Comparison of ENCODE assay signal across 40 cellular contexts in genomic region chr1:223419115-223419514, GRCh38. TPM values are rescaled to one million over a fixed set of nuclear protein-coding genes. Genes with fewer than 3 reads are reported as not detected.
"Had no signal": no experiment of that assay in that cellular context is flagged by ENCODE, and none has a peak within 500 bp of the region (broad histone marks: within the 10 kb centered on the region; RNA-seq: fewer than 3 reads in every experiment).

No MANE protein-coding gene starts in this region.

- ATAC-seq: activated CD8-positive, alpha-beta T cell treated with anti-CD3 and anti-CD28 coated beads for 36 hours; activated naive CD4-positive, alpha-beta T cell treated with anti-CD3 and anti-CD28 coated beads, Interleukin-2, amount 50 U/mL, for 72 hours; activated T-cell treated with anti-CD3 and anti-CD28 coated beads, Interleukin-2, amount 50 U/mL, for 4 hours; activated T-cell treated with anti-CD3 and anti-CD28 coated beads, Interleukin-2, amount 50 U/mL, for 72 hours; activated T-helper 17 cell treated with anti-CD3 and anti-CD28 coated beads, Interleukin-2, amount 50 U/mL, for 72 hours; body of pancreas had no signal

- H3K4me1 ChIP-seq: adrenal gland, breast epithelium had no signal

- H3K9me3 ChIP-seq: adrenal gland, body of pancreas, breast epithelium had no signal

- H3K9me3 Mint-ChIP-seq: activated B cell treated with CpG ODN at 0.5 μM for 24 hours; activated CD4-positive, alpha-beta memory T cell treated with anti-CD3 and anti-CD28 coated beads for 36 hours; activated CD4-positive, alpha-beta T cell treated with anti-CD3 and anti-CD28 coated beads, Interleukin-2, amount 10 ng/mL, durations not matched to agents 24 days and 14 days; activated CD8-positive, alpha-beta T cell treated with anti-CD3 and anti-CD28 coated beads for 36 hours; activated naive CD4-positive, alpha-beta T cell treated with anti-CD3 and anti-CD28 coated beads for 36 hours; activated naive CD4-positive, alpha-beta T cell treated with anti-CD3 and anti-CD28 coated beads, Interleukin-2, amount 50 U/mL, for 72 hours; activated naive CD8-positive, alpha-beta T cell treated with anti-CD3 and anti-CD28 coated beads for 36 hours; activated T-cell treated with anti-CD3 and anti-CD28 coated beads, Interleukin-2, amount 50 U/mL, for 4 hours; activated T-cell treated with anti-CD3 and anti-CD28 coated beads, Interleukin-2, amount 50 U/mL, for 72 hours; activated T-helper 1 cell treated with anti-CD3 and anti-CD28 coated beads, Interleukin-12 subunit alpha, Interleukin-12 subunit beta, Interleukin-2, Interleukin-4 antibody, amounts not matched to agents 30 ng/mL and 10 ng/mL and 1 ng/mL, durations not matched to agents 14 hours and 24 hours and 36 hours; activated T-helper 17 cell treated with anti-CD3 and anti-CD28 coated beads, Interleukin-2, amount 50 U/mL, for 72 hours; central memory CD8-positive, alpha-beta T cell; T-helper 1 cell treated with Interleukin-12 subunit alpha and Interleukin-12 subunit beta and Interleukin-4 antibody, amounts not matched to agents 30 μg/mL and 1 μg/mL, for 36 hours; T-helper 2 cell treated with Interferon-gamma antibody and Interleukin-4, amounts not matched to agents 5 μg/mL and 100 μg/mL, for 36 hours had no signal

- H3K27me3 Mint-ChIP-seq: activated B cell treated with CpG ODN at 0.5 μM for 24 hours; activated CD4-positive, alpha-beta memory T cell treated with anti-CD3 and anti-CD28 coated beads for 36 hours; activated CD8-positive, alpha-beta T cell treated with anti-CD3 and anti-CD28 coated beads for 36 hours; activated naive CD8-positive, alpha-beta T cell treated with anti-CD3 and anti-CD28 coated beads for 36 hours; activated T-helper 17 cell treated with anti-CD3 and anti-CD28 coated beads, Interleukin-2, amount 50 U/mL, for 72 hours had no signal

- H3K4me3 ChIP-seq: adrenal gland, body of pancreas, breast epithelium had no signal

- H3K27ac ChIP-seq: adrenal gland, body of pancreas, brain microvascular endothelial cell, breast epithelium, WERI-Rb-1 had no signal

- H3K4me1 Mint-ChIP-seq: activated B cell treated with CpG ODN at 0.5 μM for 24 hours; activated CD4-positive, alpha-beta T cell treated with anti-CD3 and anti-CD28 coated beads, Interleukin-2, amount 10 ng/mL, durations not matched to agents 24 days and 14 days; activated naive CD8-positive, alpha-beta T cell treated with anti-CD3 and anti-CD28 coated beads for 36 hours; activated T-helper 17 cell treated with anti-CD3 and anti-CD28 coated beads, Interleukin-2, amount 50 U/mL, for 72 hours; central memory CD8-positive, alpha-beta T cell had no signal

- H3K36me3 Mint-ChIP-seq: activated CD4-positive, alpha-beta memory T cell treated with anti-CD3 and anti-CD28 coated beads for 36 hours; activated naive CD4-positive, alpha-beta T cell treated with anti-CD3 and anti-CD28 coated beads, Interleukin-2, amount 50 U/mL, for 72 hours; activated naive CD8-positive, alpha-beta T cell treated with anti-CD3 and anti-CD28 coated beads for 36 hours had no signal

- H3K4me3 Mint-ChIP-seq: activated B cell treated with CpG ODN at 0.5 μM for 24 hours; activated CD4-positive, alpha-beta memory T cell treated with anti-CD3 and anti-CD28 coated beads for 36 hours; activated CD4-positive, alpha-beta T cell treated with anti-CD3 and anti-CD28 coated beads, Interleukin-2, amount 10 ng/mL, durations not matched to agents 24 days and 14 days; activated CD8-positive, alpha-beta T cell treated with anti-CD3 and anti-CD28 coated beads for 36 hours; activated naive CD4-positive, alpha-beta T cell treated with anti-CD3 and anti-CD28 coated beads for 36 hours; activated naive CD8-positive, alpha-beta T cell treated with anti-CD3 and anti-CD28 coated beads for 36 hours; activated T-cell treated with anti-CD3 and anti-CD28 coated beads, Interleukin-2, amount 50 U/mL, for 4 hours; activated T-cell treated with anti-CD3 and anti-CD28 coated beads, Interleukin-2, amount 50 U/mL, for 72 hours; activated T-helper 1 cell treated with anti-CD3 and anti-CD28 coated beads, Interleukin-12 subunit alpha, Interleukin-12 subunit beta, Interleukin-2, Interleukin-4 antibody, amounts not matched to agents 30 ng/mL and 10 ng/mL and 1 ng/mL, durations not matched to agents 14 hours and 24 hours and 36 hours; activated T-helper 17 cell treated with anti-CD3 and anti-CD28 coated beads, Interleukin-2, amount 50 U/mL, for 72 hours; central memory CD8-positive, alpha-beta T cell; T-helper 1 cell treated with Interleukin-12 subunit alpha and Interleukin-12 subunit beta and Interleukin-4 antibody, amounts not matched to agents 30 μg/mL and 1 μg/mL, for 36 hours; T-helper 2 cell treated with Interferon-gamma antibody and Interleukin-4, amounts not matched to agents 5 μg/mL and 100 μg/mL, for 36 hours had no signal

- H3K27me3 ChIP-seq: adrenal gland, body of pancreas, brain microvascular endothelial cell, breast epithelium had no signal

- H3K36me3 ChIP-seq: adrenal gland, brain microvascular endothelial cell, breast epithelium, WERI-Rb-1 had no signal

- DNase-seq: activated B cell treated with CpG ODN at 0.5 μM for 24 hours; activated CD4-positive, alpha-beta memory T cell treated with anti-CD3 and anti-CD28 coated beads for 36 hours; activated CD4-positive, alpha-beta T cell treated with anti-CD3 and anti-CD28 coated beads for 4 hours; activated CD4-positive, alpha-beta T cell treated with anti-CD3 and anti-CD28 coated beads, Interleukin-2, amount 10 ng/mL, durations not matched to agents 24 days and 14 days; activated CD4-positive, alpha-beta T cell treated with anti-CD3 and anti-CD28 coated beads, Interleukin-2, amount 50 U/mL, for 1 hour; activated CD4-positive, alpha-beta T cell treated with anti-CD3 and anti-CD28 coated beads, Interleukin-2, amount 50 U/mL, for 4 hours; activated CD4-positive, CD25-positive, alpha-beta regulatory T cell treated with anti-CD3 and anti-CD28 coated beads, Interleukin-2, amount 50 U/mL, for 72 hours; activated CD8-positive, alpha-beta memory T cell treated with anti-CD3 and anti-CD28 coated beads, Interleukin-2, amount 50 U/mL, for 4 hours; activated CD8-positive, alpha-beta T cell treated with anti-CD3 and anti-CD28 coated beads for 36 hours; activated effector memory CD4-positive, alpha-beta T cell treated with anti-CD3 and anti-CD28 coated beads, Interleukin-2, amount 50 U/mL, for 16 hours; activated gamma-delta T cell treated with Interleukin-2 at 50 U/mL for 16 hours; activated naive CD4-positive, alpha-beta T cell; activated naive CD4-positive, alpha-beta T cell treated with anti-CD3 and anti-CD28 coated beads for 36 hours; activated naive CD4-positive, alpha-beta T cell treated with anti-CD3 and anti-CD28 coated beads, Interleukin-2, amount 50 U/mL, for 16 hours; activated naive CD8-positive, alpha-beta T cell treated with anti-CD3 and anti-CD28 coated beads for 36 hours; activated T-cell treated with anti-CD3 and anti-CD28 coated beads for 4 hours; activated T-cell treated with anti-CD3 and anti-CD28 coated beads, Interleukin-2, amount 50 U/mL, for 1 hour; activated T-cell treated with anti-CD3 and anti-CD28 coated beads, Interleukin-2, amount 50 U/mL, for 4 hours; activated T-cell treated with anti-CD3 and anti-CD28 coated beads, Interleukin-2, amount 50 U/mL, for 72 hours; adrenal gland; amniotic stem cell; aorta; body of pancreas; brain microvascular endothelial cell; caudate nucleus; cerebellar nuclear complex; T-helper 1 cell; T-helper 2 cell; T-helper 9 cell; WERI-Rb-1 had no signal

- H3K27ac Mint-ChIP-seq: activated B cell treated with CpG ODN at 0.5 μM for 24 hours; activated CD4-positive, alpha-beta memory T cell treated with anti-CD3 and anti-CD28 coated beads for 36 hours; activated CD4-positive, alpha-beta T cell treated with anti-CD3 and anti-CD28 coated beads, Interleukin-2, amount 10 ng/mL, durations not matched to agents 24 days and 14 days; activated CD8-positive, alpha-beta T cell treated with anti-CD3 and anti-CD28 coated beads for 36 hours; activated naive CD4-positive, alpha-beta T cell treated with anti-CD3 and anti-CD28 coated beads for 36 hours; activated naive CD4-positive, alpha-beta T cell treated with anti-CD3 and anti-CD28 coated beads, Interleukin-2, amount 50 U/mL, for 72 hours; activated naive CD8-positive, alpha-beta T cell treated with anti-CD3 and anti-CD28 coated beads for 36 hours; activated T-cell treated with anti-CD3 and anti-CD28 coated beads, Interleukin-2, amount 50 U/mL, for 72 hours; activated T-helper 1 cell treated with anti-CD3 and anti-CD28 coated beads, Interleukin-12 subunit alpha, Interleukin-12 subunit beta, Interleukin-2, Interleukin-4 antibody, amounts not matched to agents 30 ng/mL and 10 ng/mL and 1 ng/mL, durations not matched to agents 14 hours and 24 hours and 36 hours; activated T-helper 17 cell treated with anti-CD3 and anti-CD28 coated beads, Interleukin-2, amount 50 U/mL, for 72 hours; T-helper 1 cell treated with Interleukin-12 subunit alpha and Interleukin-12 subunit beta and Interleukin-4 antibody, amounts not matched to agents 30 μg/mL and 1 μg/mL, for 36 hours; T-helper 2 cell treated with Interferon-gamma antibody and Interleukin-4, amounts not matched to agents 5 μg/mL and 100 μg/mL, for 36 hours had no signal

RNA-seq across cellular contexts. Expression of gene CCDC185, which starts 25.9 kb away (rescaled TPM):
- total RNA-seq: activated B cell treated with CpG ODN at 0.5 μM for 24 hours; activated CD4-positive, alpha-beta memory T cell treated with anti-CD3 and anti-CD28 coated beads for 36 hours; activated CD4-positive, alpha-beta T cell treated with anti-CD3 and anti-CD28 coated beads, Interleukin-2, amount 10 ng/mL, durations not matched to agents 24 days and 14 days; activated CD8-positive, alpha-beta memory T cell treated with anti-CD3 and anti-CD28 coated beads for 36 hours; activated CD8-positive, alpha-beta T cell treated with anti-CD3 and anti-CD28 coated beads for 36 hours; activated naive CD4-positive, alpha-beta T cell treated with anti-CD3 and anti-CD28 coated beads for 36 hours; activated naive CD4-positive, alpha-beta T cell treated with anti-CD3 and anti-CD28 coated beads, Interleukin-2, amount 50 U/mL, for 72 hours; activated naive CD8-positive, alpha-beta T cell treated with anti-CD3 and anti-CD28 coated beads for 36 hours; activated T-cell treated with anti-CD3 and anti-CD28 coated beads, Interleukin-2, amount 50 U/mL, for 4 hours; activated T-cell treated with anti-CD3 and anti-CD28 coated beads, Interleukin-2, amount 50 U/mL, for 72 hours; activated T-helper 1 cell treated with anti-CD3 and anti-CD28 coated beads, Interleukin-12 subunit alpha, Interleukin-12 subunit beta, Interleukin-2, Interleukin-4 antibody, amounts not matched to agents 30 ng/mL and 10 ng/mL and 1 ng/mL, durations not matched to agents 14 hours and 24 hours and 36 hours; activated T-helper 17 cell treated with anti-CD3 and anti-CD28 coated beads, Interleukin-2, amount 50 U/mL, for 72 hours; adrenal gland; aorta; astrocyte; body of pancreas; breast epithelium; chondrocyte had no signal
- polyA plus RNA-seq: adrenal gland, aorta had no signal

RNA-seq across cellular contexts. Expression of gene SUSD4, which starts 55.1 kb away (rescaled TPM):
- total RNA-seq: activated B cell treated with CpG ODN at 0.5 μM for 24 hours; activated CD4-positive, alpha-beta T cell treated with anti-CD3 and anti-CD28 coated beads, Interleukin-2, amount 10 ng/mL, durations not matched to agents 24 days and 14 days; activated CD8-positive, alpha-beta memory T cell treated with anti-CD3 and anti-CD28 coated beads for 36 hours; activated T-helper 1 cell treated with anti-CD3 and anti-CD28 coated beads, Interleukin-12 subunit alpha, Interleukin-12 subunit beta, Interleukin-2, Interleukin-4 antibody, amounts not matched to agents 30 ng/mL and 10 ng/mL and 1 ng/mL, durations not matched to agents 14 hours and 24 hours and 36 hours had no signal
